8 cellular contexts compared by ENCODE assay signal in genomic region chr1:204398197-204399125, GRCh38. TPM values are rescaled to one million over a fixed set of nuclear protein-coding genes. Genes with fewer than 3 reads are reported as not detected.
DNase-seq lines count a peak whose midpoint lies in the region; ATAC-seq and TF ChIP-seq lines count a peak whose summit lies in the region.

No MANE protein-coding gene starts in this region.

- no peak overlapping the region for H3K4me3 ChIP-seq in DOHH2 (ENCODE audit: low read length)

- no peaks in the 10 kb centered on the region for H3K9me2 ChIP-seq in DOHH2 (replicated peaks; ENCODE audit: control insufficient read depth, low read length)

- H3K4me1 ChIP-seq in DOHH2 (ENCODE audit: control insufficient read depth, low read length), result no peaks in the 10 kb centered on the region

- H3K36me3 ChIP-seq in DOHH2 (ENCODE audit: control insufficient read depth, low read length), result peaks cover 61% of the 10 kb centered on the region

- peak; percentile 88 for TF ChIP-seq CTCF in DOHH2 (IDR thresholded peaks at IDR 0.05; ENCODE audit: low read depth, low read length, poor library complexity, severe bottlenecking)

- peaks cover 21% of the 10 kb centered on the region for H3K79me2 ChIP-seq in DOHH2 (ENCODE audit: control insufficient read depth, low read length)

- H3K9me3 ChIP-seq in DOHH2 (ENCODE audit: control insufficient read depth, insufficient read depth, low read length), result no peaks in the 10 kb centered on the region

- intact Hi-C loops in head of caudate nucleus (cut with DNase I), result no loop called here

- peaks cover 0 to 17% of the 10 kb centered on the region in 2 donors for H3K36me3 Mint-ChIP-seq in activated naive CD4-positive, alpha-beta T cell treated with anti-CD3 and anti-CD28 coated beads, Interleukin-2, amount 50 U/mL, for 72 hours

- H4K20me1 ChIP-seq in DOHH2 (ENCODE audit: control insufficient read depth, insufficient read depth, low read depth, low read length), result no peaks in the 10 kb centered on the region

- H3K4me2 ChIP-seq in DOHH2 (ENCODE audit: low read length), result no peak overlapping the region

- H3F3A ChIP-seq in DOHH2 (ENCODE audit: control insufficient read depth, insufficient read depth), result peaks cover 39% of the 10 kb centered on the region

- no peaks in the 10 kb centered on the region for H3K27me3 ChIP-seq in DOHH2 (ENCODE audit: control insufficient read depth, low read length)

- H3K27ac Mint-ChIP-seq in activated naive CD4-positive, alpha-beta T cell treated with anti-CD3 and anti-CD28 coated beads, Interleukin-2, amount 50 U/mL, for 72 hours, result no peak overlapping the region

- no peak overlapping the region for H3K27ac ChIP-seq in DOHH2 (ENCODE audit: low read depth, low read length)

- peak; percentile 89 for DNase-seq in H4 (ENCODE audit: low spot score)
- DNase-seq in MV-4-11 (lab: John Stamatoyannopoulos, UW), result peak; percentile 57
- peak; percentile 72 for DNase-seq in RPMI7951 (ENCODE audit: low read depth)
- DNase-seq in activated naive CD4-positive, alpha-beta T cell treated with anti-CD3 and anti-CD28 coated beads, Interleukin-2, amount 50 U/mL, for 72 hours (ENCODE audit: low spot score in 2 of 2), result peak in 1 of 2 donors; percentile 50
- DNase-seq in head of caudate nucleus, result peak in 28 of 42 donors; percentile 29 to 76 (median 60)
- peak; percentile 79 for DNase-seq in pons (ENCODE audit: low spot score)

- ATAC-seq in activated naive CD4-positive, alpha-beta T cell treated with anti-CD3 and anti-CD28 coated beads, Interleukin-2, amount 50 U/mL, for 72 hours, result peak; percentile 86 to 91
- no peak for ATAC-seq in GM19463 (IDR thresholded peaks at IDR 0.05; ENCODE audit: unreplicated experiment)

- H3K9me3 Mint-ChIP-seq in activated naive CD4-positive, alpha-beta T cell treated with anti-CD3 and anti-CD28 coated beads, Interleukin-2, amount 50 U/mL, for 72 hours, result no peaks in the 10 kb centered on the region

RNA-seq across cellular contexts. Expression of gene PPP1R15B, which starts 13.2 kb away (rescaled TPM):
- 17.9 and 19.2 TPM in 2 replicates for total RNA-seq in H4 (2014; rRNA removed; shearing (Covaris generic))
- total RNA-seq in RPMI7951 (2014; rRNA removed; shearing (Covaris generic)), result 18.3 and 21.7 TPM in 2 replicates
- total RNA-seq in activated naive CD4-positive, alpha-beta T cell treated with anti-CD3 and anti-CD28 coated beads, Interleukin-2, amount 50 U/mL, for 72 hours, result 100 to 1,000 TPM in 1 of 2 donors, 10 to 100 TPM in 1; 54.6 to 138 TPM

RNA-seq across cellular contexts. Expression of gene PLEKHA6, which starts 38.7 kb away (rescaled TPM):
- total RNA-seq in H4 (2014; rRNA removed; shearing (Covaris generic)), result 1.2 and 3.4 TPM in 2 replicates
- total RNA-seq in RPMI7951 (2014; rRNA removed; shearing (Covaris generic)), result 0.68 and 0.72 TPM in 2 replicates
- 1 to 10 TPM; 1.0 to 2.6 TPM for total RNA-seq in activated naive CD4-positive, alpha-beta T cell treated with anti-CD3 and anti-CD28 coated beads, Interleukin-2, amount 50 U/mL, for 72 hours
